In genomic region chr15:37865687-37866086, GRCh38 we compare ENCODE assay signal across 33 cellular contexts.
"Had no signal": no experiment of that assay in that cellular context is flagged by ENCODE, and none has a peak within 500 bp of the region (broad histone marks: within the 10 kb centered on the region; RNA-seq: fewer than 3 reads in every experiment).

No MANE protein-coding gene starts in this region.

- H3K36me3 ChIP-seq: adrenal gland, ascending aorta, brain microvascular endothelial cell, breast epithelium, cardiac muscle cell had no signal

- H3K4me3 ChIP-seq: adrenal gland, ascending aorta, body of pancreas, breast epithelium, cardiac muscle cell had no signal

- FAIRE-seq: astrocyte, bronchial epithelial cell had no signal

- H3K9me3 ChIP-seq: adrenal gland, ascending aorta, body of pancreas, breast epithelium had no signal

- H3K27me3 ChIP-seq: adrenal gland, ascending aorta, body of pancreas, brain microvascular endothelial cell, breast epithelium, cardiac muscle cell had no signal

- H3K4me1 ChIP-seq: adrenal gland, ascending aorta, body of pancreas, breast epithelium had no signal

- ATAC-seq: activated naive CD4-positive, alpha-beta T cell treated with anti-CD3 and anti-CD28 coated beads, Interleukin-2, amount 50 U/mL, for 72 hours; activated naive CD8-positive, alpha-beta T cell treated with anti-CD3 and anti-CD28 coated beads, Interleukin-2, amount 50 U/mL, for 24 hours; activated T-cell treated with anti-CD3 and anti-CD28 coated beads, Interleukin-2, amount 50 U/mL, for 4 hours; activated T-cell treated with anti-CD3 and anti-CD28 coated beads, Interleukin-2, amount 50 U/mL, for 72 hours; activated T-helper 17 cell treated with anti-CD3 and anti-CD28 coated beads, Interleukin-2, amount 50 U/mL, for 72 hours; body of pancreas had no signal

- H3K27ac ChIP-seq: adrenal gland, ascending aorta, body of pancreas, brain microvascular endothelial cell, breast epithelium, cardiac muscle cell had no signal

- DNase-seq: activated effector memory CD4-positive, alpha-beta T cell treated with anti-CD3 and anti-CD28 coated beads, Interleukin-2, amount 50 U/mL, for 16 hours; activated effector memory CD4-positive, alpha-beta T cell treated with Interleukin-2 at 50 U/mL for 16 hours; activated gamma-delta T cell; activated gamma-delta T cell treated with Interleukin-2 at 50 U/mL for 16 hours; activated naive CD4-positive, alpha-beta T cell; activated naive CD4-positive, alpha-beta T cell treated with anti-CD3 and anti-CD28 coated beads for 36 hours; activated naive CD4-positive, alpha-beta T cell treated with anti-CD3 and anti-CD28 coated beads, Interleukin-2, amount 10 ng/mL, durations not matched to agents 7 days and 5 days; activated naive CD4-positive, alpha-beta T cell treated with anti-CD3 and anti-CD28 coated beads, Interleukin-2, amount 50 U/mL, for 16 hours; activated naive CD4-positive, alpha-beta T cell treated with Interleukin-2 at 50 U/mL for 16 hours; activated naive CD8-positive, alpha-beta T cell treated with anti-CD3 and anti-CD28 coated beads for 36 hours; activated naive CD8-positive, alpha-beta T cell treated with anti-CD3 and anti-CD28 coated beads, Interleukin-2, amount 10 ng/mL, durations not matched to agents 7 days and 5 days; activated naive CD8-positive, alpha-beta T cell treated with anti-CD3 and anti-CD28 coated beads, Interleukin-2, amount 50 U/mL, for 24 hours; activated T-cell treated with anti-CD3 and anti-CD28 coated beads, Interleukin-2, amount 50 U/mL, for 24 hours; activated T-cell treated with anti-CD3 and anti-CD28 coated beads, Interleukin-2, amount 50 U/mL, for 4 hours; activated T-cell treated with anti-CD3 and anti-CD28 coated beads, Interleukin-2, amount 50 U/mL, for 48 hours; activated T-cell treated with anti-CD3 and anti-CD28 coated beads, Interleukin-2, amount 50 U/mL, for 72 hours; adrenal gland; amniotic stem cell; amygdala; anterior cingulate cortex; aorta; body of pancreas; brain microvascular endothelial cell; caudate nucleus; central memory CD4-positive, alpha-beta T cell; cerebellar nuclear complex had no signal
